In the genomic region with DNA sequence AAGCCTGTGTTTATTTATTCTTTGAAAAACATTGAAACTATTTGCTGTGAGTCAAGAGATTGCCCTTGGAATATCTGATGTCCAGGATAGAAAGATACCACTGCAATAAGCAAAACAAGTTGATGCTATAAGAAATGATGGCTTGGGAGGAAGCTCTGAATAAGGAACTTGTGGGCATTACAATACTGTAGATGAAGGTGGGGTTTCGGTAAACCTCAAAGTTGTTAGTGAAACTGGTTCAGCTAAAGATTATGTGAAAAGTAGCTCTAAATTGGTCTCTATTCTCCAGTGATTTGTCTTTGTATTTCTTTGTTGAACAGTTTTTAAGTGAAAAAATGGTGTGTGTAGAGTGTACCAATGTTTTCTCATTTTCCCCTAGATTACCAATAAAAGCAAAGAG, we compare ENCODE assay signal across 16 cellular contexts.
"Had no signal": no experiment of that assay in that cellular context is flagged by ENCODE, and none has a peak within 500 bp of the region (broad histone marks: within the 10 kb centered on the region; RNA-seq: fewer than 3 reads in every experiment).

No MANE protein-coding gene starts in this region.

- H3K27ac ChIP-seq: adrenal gland, body of pancreas, tibial artery, vagina had no signal

- H3K9me3 ChIP-seq: adrenal gland, body of pancreas, tibial artery, vagina had no signal

- DNase-seq: activated CD4-positive, alpha-beta T cell treated with anti-CD3 and anti-CD28 coated beads, Interleukin-2, amount 10 ng/mL, durations not matched to agents 7 days and 5 days; activated CD4-positive, CD25-positive, alpha-beta regulatory T cell; activated CD8-positive, alpha-beta memory T cell treated with anti-CD3 and anti-CD28 coated beads for 24 hours; activated naive CD4-positive, alpha-beta T cell treated with anti-CD3 and anti-CD28 coated beads, Interleukin-2, amount 50 U/mL, for 16 hours; adrenal gland; body of pancreas; central memory CD4-positive, alpha-beta T cell; hypothalamus; immature natural killer cell; left cardiac atrium; naive thymus-derived CD4-positive, alpha-beta T cell; posterior cingulate gyrus; T1000; tibial artery had no signal

- H3K36me3 ChIP-seq: adrenal gland, tibial artery, vagina had no signal

- H3K27me3 ChIP-seq: adrenal gland, body of pancreas, tibial artery, vagina had no signal

- H3K4me1 ChIP-seq: body of pancreas, tibial artery, vagina had no signal

- H3K4me3 ChIP-seq: adrenal gland, body of pancreas, lung, tibial artery, vagina had no signal

- ATAC-seq: body of pancreas; left cardiac atrium; naive thymus-derived CD4-positive, alpha-beta T cell had no signal
